Comparison of ENCODE assay signal across 29 cellular contexts in the genomic region with DNA sequence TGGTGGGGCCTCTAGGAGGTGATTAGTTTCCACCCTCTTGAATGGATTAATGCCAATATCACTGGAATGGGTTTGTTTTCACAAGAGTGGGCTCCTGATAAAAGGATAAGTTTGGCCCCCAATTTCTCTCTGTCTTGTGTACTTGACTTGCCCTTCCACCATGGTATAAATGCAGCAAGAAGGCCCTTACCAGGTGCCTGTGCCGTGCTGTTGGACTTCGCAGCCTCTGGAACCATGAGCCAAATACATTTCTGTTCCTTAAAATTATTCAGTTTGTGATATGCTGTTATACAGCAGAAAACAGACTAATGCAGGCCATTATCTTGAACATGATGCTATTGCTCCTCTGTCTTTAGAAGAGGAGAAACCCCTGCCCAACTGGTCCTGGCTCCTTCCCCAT.
"Had no signal": no experiment of that assay in that cellular context is flagged by ENCODE, and none has a peak within 500 bp of the region (broad histone marks: within the 10 kb centered on the region; RNA-seq: fewer than 3 reads in every experiment).

No MANE protein-coding gene starts in this region.

- H3K27ac ChIP-seq: stomach, suprapubic skin, testis, thoracic aorta, thyroid gland, tibial artery, tibial nerve, transverse colon, upper lobe of left lung, upper lobe of right lung, uterus, vagina had no signal

- H3K4me1 Mint-ChIP-seq: stimulated activated effector memory CD8-positive, alpha-beta T cell treated with anti-CD3 and anti-CD28 coated beads, Interleukin-12 subunit alpha, Interleukin-12 subunit beta, amount 100 ng/mL, for 72 hours; stimulated activated memory B cell treated with anti-CD40 and anti-IgM and Interleukin-4, amounts not matched to agents 10 μg/mL and 1 μg/mL and 100 μg/mL, for 72 hours; stimulated activated naive B cell treated with anti-CD40 and anti-IgM and Interleukin-4, amounts not matched to agents 10 μg/mL and 1 μg/mL and 100 μg/mL, for 72 hours; stimulated activated naive CD8-positive, alpha-beta T cell treated with anti-CD3 and anti-CD28 coated beads, Interleukin-15, amount 100 ng/mL, for 72 hours had no signal

- H3K9me3 Mint-ChIP-seq: stimulated activated naive B cell treated with anti-CD40 and anti-IgM and Interleukin-4, amounts not matched to agents 10 μg/mL and 1 μg/mL and 100 μg/mL, for 72 hours; type B pancreatic cell had no signal

- ATAC-seq: stimulated activated effector memory CD8-positive, alpha-beta T cell treated with anti-CD3 and anti-CD28 coated beads, Interleukin-12 subunit alpha, Interleukin-12 subunit beta, amount 100 ng/mL, for 72 hours; stimulated activated memory B cell treated with anti-CD40 and anti-IgM and Interleukin-4, amounts not matched to agents 10 μg/mL and 1 μg/mL and 100 μg/mL, for 72 hours; stimulated activated naive B cell treated with anti-CD40 and anti-IgM and Interleukin-4, amounts not matched to agents 10 μg/mL and 1 μg/mL and 100 μg/mL, for 72 hours; stimulated activated naive CD8-positive, alpha-beta T cell treated with anti-CD3 and anti-CD28 coated beads, Interleukin-15, amount 100 ng/mL, for 72 hours; stimulated activated naive CD8-positive, alpha-beta T cell treated with anti-CD3 and anti-CD28 coated beads, Interleukin-15, Interleukin-2, amounts not matched to agents 100 U/mL and 50 U/mL, for 24 hours; upper lobe of right lung had no signal

- FAIRE-seq: urothelium cell line had no signal

- H3K4me3 Mint-ChIP-seq: stimulated activated effector memory CD8-positive, alpha-beta T cell treated with anti-CD3 and anti-CD28 coated beads, Interleukin-12 subunit alpha, Interleukin-12 subunit beta, amount 100 ng/mL, for 72 hours; stimulated activated memory B cell treated with anti-CD40 and anti-IgM and Interleukin-4, amounts not matched to agents 10 μg/mL and 1 μg/mL and 100 μg/mL, for 72 hours; stimulated activated naive B cell treated with anti-CD40 and anti-IgM and Interleukin-4, amounts not matched to agents 10 μg/mL and 1 μg/mL and 100 μg/mL, for 72 hours; stimulated activated naive CD8-positive, alpha-beta T cell treated with anti-CD3 and anti-CD28 coated beads, Interleukin-15, amount 100 ng/mL, for 72 hours; stimulated activated naive CD8-positive, alpha-beta T cell treated with anti-CD3 and anti-CD28 coated beads, Interleukin-15, Interleukin-2, amounts not matched to agents 100 ng/mL and 50 ng/mL, for 24 hours; type B pancreatic cell had no signal

- H3K4me1 ChIP-seq: stomach, suprapubic skin, testis, tibial artery, tibial nerve, transverse colon, upper lobe of left lung, upper lobe of right lung, uterus, vagina had no signal

- DNase-seq: stimulated activated CD4-positive, alpha-beta T cell treated with anti-CD3 and anti-CD28 coated beads, Interleukin-2, amount 100 ng/mL, for 48 hours; stimulated activated CD4-positive, alpha-beta T cell treated with anti-CD3 and anti-CD28 coated beads, Interleukin-4, amount 100 ng/mL, for 1 hour; stimulated activated CD4-positive, alpha-beta T cell treated with anti-CD3 and anti-CD28 coated beads, Interleukin-4, amount 100 ng/mL, for 24 hours; stimulated activated CD4-positive, alpha-beta T cell treated with anti-CD3 and anti-CD28 coated beads, Interleukin-4, amount 100 ng/mL, for 4 hours; stimulated activated CD8-positive, alpha-beta memory T cell treated with anti-CD3 and anti-CD28 coated beads, Interleukin-4, amount 100 ng/mL, for 48 hours; stimulated activated naive B cell treated with anti-CD40 and anti-IgM and Interleukin-4, amounts not matched to agents 10 μg/mL and 1 μg/mL and 100 μg/mL, for 72 hours; stimulated activated naive CD4-positive, alpha-beta T cell; stimulated activated naive CD4-positive, alpha-beta T cell treated with Interleukin-2 at 50 U/mL for 16 hours; stimulated activated naive CD8-positive, alpha-beta T cell treated with anti-CD3 and anti-CD28 coated beads, Interleukin-15, amount 100 ng/mL, for 72 hours; stimulated activated naive CD8-positive, alpha-beta T cell treated with anti-CD3 and anti-CD28 coated beads, Interleukin-15, Interleukin-2, amounts not matched to agents 100 U/mL and 50 U/mL, for 24 hours; stomach; substantia nigra; testis; thyroid gland; transverse colon; trophoblast cell; upper lobe of left lung; uterus had no signal

- H3K9me3 ChIP-seq: suprapubic skin, testis, thyroid gland, upper lobe of right lung, uterus, vagina had no signal

- H3K36me3 Mint-ChIP-seq: stimulated activated effector memory CD8-positive, alpha-beta T cell treated with anti-CD3 and anti-CD28 coated beads, Interleukin-12 subunit alpha, Interleukin-12 subunit beta, amount 100 ng/mL, for 72 hours; stimulated activated memory B cell treated with anti-CD40 and anti-IgM and Interleukin-4, amounts not matched to agents 10 μg/mL and 1 μg/mL and 100 μg/mL, for 72 hours; stimulated activated naive B cell treated with anti-CD40 and anti-IgM and Interleukin-4, amounts not matched to agents 10 μg/mL and 1 μg/mL and 100 μg/mL, for 72 hours; type B pancreatic cell had no signal

- H3K27ac Mint-ChIP-seq: stimulated activated effector memory CD8-positive, alpha-beta T cell treated with anti-CD3 and anti-CD28 coated beads, Interleukin-12 subunit alpha, Interleukin-12 subunit beta, amount 100 ng/mL, for 72 hours; stimulated activated memory B cell treated with anti-CD40 and anti-IgM and Interleukin-4, amounts not matched to agents 10 μg/mL and 1 μg/mL and 100 μg/mL, for 72 hours; stimulated activated naive B cell treated with anti-CD40 and anti-IgM and Interleukin-4, amounts not matched to agents 10 μg/mL and 1 μg/mL and 100 μg/mL, for 72 hours; stimulated activated naive CD8-positive, alpha-beta T cell treated with anti-CD3 and anti-CD28 coated beads, Interleukin-15, Interleukin-2, amounts not matched to agents 100 ng/mL and 50 ng/mL, for 24 hours; type B pancreatic cell had no signal

- H3K4me3 ChIP-seq: stomach, suprapubic skin, testis, thoracic aorta, thyroid gland, tibial artery, tibial nerve, transverse colon, upper lobe of left lung, upper lobe of right lung, uterus, vagina had no signal

- H3K27me3 ChIP-seq: stomach, testis, thyroid gland, tibial nerve, upper lobe of left lung, upper lobe of right lung, uterus, vagina had no signal

- H3K36me3 ChIP-seq: stomach, suprapubic skin, thoracic aorta, thyroid gland, tibial artery, tibial nerve, transverse colon, upper lobe of left lung, upper lobe of right lung, uterus, vagina had no signal
